12 cellular contexts compared by ENCODE assay signal in the genomic region with DNA sequence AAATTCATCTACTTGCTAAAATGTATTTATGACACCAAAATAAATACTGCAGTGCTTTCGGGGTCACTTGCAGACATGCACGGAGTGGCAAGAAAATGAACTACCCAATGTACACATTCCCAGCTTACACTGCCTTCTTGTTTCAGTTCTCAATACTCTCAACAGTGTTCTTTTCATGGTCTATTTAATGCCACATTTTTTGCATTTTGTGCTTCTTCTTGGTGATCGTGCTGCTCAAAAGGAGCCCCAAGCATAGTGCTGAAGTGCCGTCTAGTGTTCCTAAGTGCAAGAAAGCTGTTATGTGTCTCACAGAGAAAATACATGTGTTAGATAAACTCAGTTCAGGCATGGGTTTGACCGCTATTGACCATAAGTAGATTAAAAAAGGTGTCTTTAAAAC.
DNase-seq lines count a peak whose midpoint lies in the region; ATAC-seq and TF ChIP-seq lines count a peak whose summit lies in the region.
"Had no signal": no experiment of that assay in that cellular context is flagged by ENCODE, and none has a peak within 500 bp of the region (broad histone marks: within the 10 kb centered on the region; RNA-seq: fewer than 3 reads in every experiment).

No MANE protein-coding gene starts in this region.

- no peak for TF ChIP-seq POLR2A in testis (IDR thresholded peaks at IDR 0.05)

- H3K36me3 ChIP-seq in MM.1S (replicated peaks; ENCODE audit: insufficient read depth, low read length) = no peaks in the 10 kb centered on the region
- H3K36me3 ChIP-seq in testis (ENCODE audit: low read depth, missing control alignments) = no peaks in the 10 kb centered on the region

- no peak overlapping the region for H3K9ac ChIP-seq in MM.1S (ENCODE audit: low read length)

- no peaks in the 10 kb centered on the region for H4K20me1 ChIP-seq in MM.1S (ENCODE audit: insufficient read depth, low read length)

- H3K27ac ChIP-seq in MM.1S (ENCODE audit: low read length) (peak overlapping the region; percentile 10; the same call in 1 of the 2 replicates), testis (no peak overlapping the region)

- H3K4me2 ChIP-seq in MM.1S (ENCODE audit: low read depth, low read length) = peak overlapping the region; percentile 45

- no peaks in the 10 kb centered on the region for H3K9me2 ChIP-seq in MM.1S (replicated peaks; ENCODE audit: insufficient read depth, low read length)

- H3K27me3 ChIP-seq in MM.1S (replicated peaks; ENCODE audit: insufficient read depth, low read length) (no peaks in the 10 kb centered on the region), testis (no peaks in the 10 kb centered on the region)

- no peak for TF ChIP-seq CTCF in MM.1S (IDR thresholded peaks at IDR 0.05; ENCODE audit: low read length)
- no peak for TF ChIP-seq CTCF in testis (IDR thresholded peaks at IDR 0.05)

- H3F3A ChIP-seq in MM.1S (ENCODE audit: insufficient read depth, low read length) = no peaks in the 10 kb centered on the region

- no peaks in the 10 kb centered on the region for H3K79me2 ChIP-seq in MM.1S (ENCODE audit: low read length)

- no peaks in the 10 kb centered on the region for H3K9me3 ChIP-seq in MM.1S (replicated peaks; ENCODE audit: insufficient read depth, low read length)
- no peaks in the 10 kb centered on the region for H3K9me3 ChIP-seq in testis

- ATAC-seq in GM19043 (IDR thresholded peaks at IDR 0.05; ENCODE audit: low read depth, unreplicated experiment) (peak; percentile 91), HG02759 (IDR thresholded peaks at IDR 0.05; ENCODE audit: unreplicated experiment) (peak; percentile 94)

- WGBS in testis, 2 donors = 65 to 69% methylated on average over 5 of the region's 5 CpGs

- no peaks in the 10 kb centered on the region for H3K4me1 ChIP-seq in MM.1S (ENCODE audit: low read length)
- H3K4me1 ChIP-seq in testis = no peaks in the 10 kb centered on the region

- H3K4me3 ChIP-seq in MM.1S (ENCODE audit: low read length) = no peak overlapping the region; the same call in 1 of the 2 replicates
- no peak overlapping the region for H3K4me3 ChIP-seq in testis

- DNase-seq in MM.1S (peak; percentile 9), putamen (ENCODE audit: low spot score) (peak; percentile 70), HK-2 (ENCODE audit: unreplicated experiment) (no peak), iPS-NIHi7 (ENCODE audit: extremely low spot score) (no peak), testis (no peak), OCI-M1 (lab: John Stamatoyannopoulos, UW) (no peak)
- DNase-seq: activated CD4-positive, alpha-beta T cell treated with anti-CD3 and anti-CD28 coated beads, Interleukin-2, amount 10 ng/mL, durations not matched to agents 7 days and 5 days; activated naive CD4-positive, alpha-beta T cell treated with anti-CD3 and anti-CD28 coated beads, Interleukin-2, amount 10 ng/mL, durations not matched to agents 7 days and 5 days; Calu3; NCI-H1048 had no signal

- H2AFZ ChIP-seq in MM.1S (ENCODE audit: low read length) = 0 out of 2 replicates have a peak overlapping the region, but pooled peaks have one; percentile 27

- intact Hi-C loops in testis (cut with DNase I; ENCODE audit: low total_unique reads) = no loop called here

Comparison
In these comparisons a context has a peak if more than half of its experiments do, and no peak if none do; other contexts are left out.
1. DNase-seq: peak in MM.1S (single experiment) and putamen (single experiment); none in HK-2 (single experiment), iPS-NIHi7 (single experiment), testis (single experiment) and OCI-M1 (single experiment).